ENCODE assay signal across 20 cellular contexts in genomic region chr4:4415107-4415805, GRCh38. TPM values are rescaled to one million over a fixed set of nuclear protein-coding genes. Genes with fewer than 3 reads are reported as not detected.
DNase-seq lines count a peak whose midpoint lies in the region; ATAC-seq and TF ChIP-seq lines count a peak whose summit lies in the region.
"Had no signal": no experiment of that assay in that cellular context is flagged by ENCODE, and none has a peak within 500 bp of the region (broad histone marks: within the 10 kb centered on the region; RNA-seq: fewer than 3 reads in every experiment).

No MANE protein-coding gene starts in this region.

- no peaks in the 10 kb centered on the region for H3K9me3 ChIP-seq in left ventricle myocardium inferior (replicated peaks)
- no peaks in the 10 kb centered on the region for H3K9me3 ChIP-seq in left lung
- H3K9me3 ChIP-seq in spleen, result peaks cover 0 to 5% (median 0%) of the 10 kb centered on the region in 8 donors

- no peaks in the 10 kb centered on the region for H3K4me1 ChIP-seq in left ventricle myocardium inferior
- no peaks in the 10 kb centered on the region for H3K4me1 ChIP-seq in left lung
- H3K4me1 ChIP-seq in spleen, result peaks cover 0 to 6% (median 0%) of the 10 kb centered on the region in 6 donors

- ATAC-seq in Right ventricle myocardium inferior, result no peak
- no peak for ATAC-seq in left lung
- ATAC-seq in GM19351 (IDR thresholded peaks at IDR 0.05; ENCODE audit: unreplicated experiment), result no peak
- ATAC-seq in GM21619 (IDR thresholded peaks at IDR 0.05; ENCODE audit: unreplicated experiment), result no peak

- H3K4me3 ChIP-seq in left ventricle myocardium inferior (no peak overlapping the region), left lung (no peak overlapping the region), spleen (no peak overlapping the region)
- H3K4me3 ChIP-seq: BLaER1, PC-9 had no signal

- no peaks in the 10 kb centered on the region for H3K27me3 ChIP-seq in left ventricle myocardium inferior (ENCODE audit: low read depth)
- H3K27me3 ChIP-seq in left lung, result no peaks in the 10 kb centered on the region
- no peaks in the 10 kb centered on the region for H3K27me3 ChIP-seq in spleen (replicated peaks in 1 of 7)
- H3K27me3 ChIP-seq: BLaER1 had no signal

- no peak for TF ChIP-seq POLR2A in spleen (IDR thresholded peaks at IDR 0.05)

- WGBS in spleen, 5 donors, result 94 to 98% (median 96%) methylated on average over 15 to 19 of the region's 19 CpGs

- DNase-seq in Right ventricle myocardium inferior (ENCODE audit: missing footprints) (peak; percentile 18), left ventricle myocardium inferior (no peak), NCI-H69 (lab: John Stamatoyannopoulos, UW) (peak; percentile 70), left lung (peak; percentile 14 to 55), spleen (peak; percentile 56), T-helper 1 cell (no peak)
- DNase-seq: CD4-positive, CD25-positive, alpha-beta regulatory T cell; DMS153; DND-41; MM.1S; NCI-H2029; NCI-H446 treated with DMSO at 0.1 percent for 48 hours; NCI-H82; PC-9; Right ventricle myocardium superior had no signal

- no peak for TF ChIP-seq CTCF in left ventricle myocardium inferior (IDR thresholded peaks at IDR 0.05; ENCODE audit: borderline replicate concordance)
- TF ChIP-seq CTCF in left lung (IDR thresholded peaks at IDR 0.05), result no peak
- no peak for TF ChIP-seq CTCF in spleen (IDR thresholded peaks at IDR 0.05 in 8 of 11, conservative IDR thresholded peaks at IDR 0.05 in 3 of 11)

- H3K36me3 ChIP-seq in left ventricle myocardium inferior (peaks cover 39% of the 10 kb centered on the region), left lung (peaks cover 0 to 48% of the 10 kb centered on the region in 2 donors), spleen (peaks cover 3 to 51% (median 23%) of the 10 kb centered on the region in 6 donors)

- intact Hi-C loops in Right ventricle myocardium inferior (cut with DNase I), result no loop called here
- intact Hi-C loops in left ventricle myocardium inferior (cut with micrococcal nuclease), result no loop called here
- intact Hi-C loops in left lung (cut with DNase I), result no loop called here
- intact Hi-C loops in spleen (cut with DNase I; ENCODE audit: low total_unique reads), result no loop called here

- no peak overlapping the region for H3K27ac ChIP-seq in left ventricle myocardium inferior (replicated peaks)
- H3K27ac ChIP-seq in left lung, result no peak overlapping the region
- H3K27ac ChIP-seq in spleen, result no peak overlapping the region
- H3K27ac ChIP-seq: BLaER1, KMS-11, PC-9 had no signal

RNA-seq across cellular contexts. Expression of gene NSG1, which starts 28.4 kb away (rescaled TPM):
- total RNA-seq in Right ventricle myocardium inferior, result 8.9 TPM
- 14.3 TPM for total RNA-seq in left ventricle myocardium inferior
- total RNA-seq in left lung, result 1 to 10 TPM in 1 of 2 donors, under 1 TPM in 1; 0.86 to 5.5 TPM
- total RNA-seq in spleen, result 1 to 10 TPM in 6 of 7 donors, under 1 TPM in 1; 0.66 to 4.1 (median 1.9) TPM
- under 1 TPM; 0.22 to 0.83 (median 0.26) TPM for polyA plus RNA-seq in spleen
- total RNA-seq: PC-9, RPMI7951 had no signal

Comparison
In these comparisons a context has a peak if more than half of its experiments do, and no peak if none do; other contexts are left out.
1. DNase-seq: peak in Right ventricle myocardium inferior (single experiment), NCI-H69 (single experiment), left lung (2 of 2) and spleen (single experiment); none in left ventricle myocardium inferior (single experiment) and T-helper 1 cell (0 of 5).